ENCODE assay signal across 1 cellular context in the genomic region with DNA sequence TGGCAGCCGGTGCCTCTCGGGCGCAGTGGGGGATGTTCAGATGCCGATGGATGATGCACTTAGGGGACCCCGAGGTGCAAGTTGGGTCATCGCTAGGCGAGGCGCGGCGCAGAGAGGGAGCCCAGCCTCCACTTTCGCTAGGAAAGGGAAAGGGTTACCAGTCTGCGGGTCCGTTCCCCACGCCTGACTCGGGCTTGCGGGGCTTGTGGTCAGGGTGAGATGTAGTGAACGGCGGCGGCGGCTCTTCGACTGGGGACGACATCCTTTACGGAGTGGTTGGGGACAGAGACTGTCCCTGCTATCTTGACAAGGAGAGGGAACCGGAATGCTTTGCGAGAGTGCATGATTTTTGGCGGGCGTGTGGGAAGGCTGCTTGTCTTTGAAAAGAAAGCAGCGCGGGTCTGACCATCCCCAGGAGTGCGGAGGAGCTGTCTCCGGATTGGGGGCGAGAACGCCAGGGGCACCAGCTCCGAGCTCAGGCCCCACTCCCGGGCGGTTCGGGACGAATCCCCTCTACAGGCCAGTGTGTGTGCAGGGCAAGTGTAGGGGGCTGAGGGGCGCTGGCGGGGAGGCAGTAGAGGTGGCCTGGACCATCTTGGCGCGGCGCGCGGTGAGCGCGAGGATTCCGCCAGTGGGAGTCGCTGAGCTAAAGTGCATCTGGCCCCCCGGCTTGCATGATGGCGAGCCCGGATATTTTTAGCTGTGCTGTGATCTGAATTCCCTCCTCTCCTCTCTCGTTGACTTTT.
A peak's percentile ranks its signal among the peaks of the same experiment; 100 is the strongest.
TF ChIP-seq lines count a peak whose summit lies in the region.

No MANE protein-coding gene starts in this region.

TF ChIP-seq in HEK293, 187 proteins besides CTCF, POLR2A, EP300 and RAD21 (continued from another document):
- TF ChIP-seq, protein P1, sequence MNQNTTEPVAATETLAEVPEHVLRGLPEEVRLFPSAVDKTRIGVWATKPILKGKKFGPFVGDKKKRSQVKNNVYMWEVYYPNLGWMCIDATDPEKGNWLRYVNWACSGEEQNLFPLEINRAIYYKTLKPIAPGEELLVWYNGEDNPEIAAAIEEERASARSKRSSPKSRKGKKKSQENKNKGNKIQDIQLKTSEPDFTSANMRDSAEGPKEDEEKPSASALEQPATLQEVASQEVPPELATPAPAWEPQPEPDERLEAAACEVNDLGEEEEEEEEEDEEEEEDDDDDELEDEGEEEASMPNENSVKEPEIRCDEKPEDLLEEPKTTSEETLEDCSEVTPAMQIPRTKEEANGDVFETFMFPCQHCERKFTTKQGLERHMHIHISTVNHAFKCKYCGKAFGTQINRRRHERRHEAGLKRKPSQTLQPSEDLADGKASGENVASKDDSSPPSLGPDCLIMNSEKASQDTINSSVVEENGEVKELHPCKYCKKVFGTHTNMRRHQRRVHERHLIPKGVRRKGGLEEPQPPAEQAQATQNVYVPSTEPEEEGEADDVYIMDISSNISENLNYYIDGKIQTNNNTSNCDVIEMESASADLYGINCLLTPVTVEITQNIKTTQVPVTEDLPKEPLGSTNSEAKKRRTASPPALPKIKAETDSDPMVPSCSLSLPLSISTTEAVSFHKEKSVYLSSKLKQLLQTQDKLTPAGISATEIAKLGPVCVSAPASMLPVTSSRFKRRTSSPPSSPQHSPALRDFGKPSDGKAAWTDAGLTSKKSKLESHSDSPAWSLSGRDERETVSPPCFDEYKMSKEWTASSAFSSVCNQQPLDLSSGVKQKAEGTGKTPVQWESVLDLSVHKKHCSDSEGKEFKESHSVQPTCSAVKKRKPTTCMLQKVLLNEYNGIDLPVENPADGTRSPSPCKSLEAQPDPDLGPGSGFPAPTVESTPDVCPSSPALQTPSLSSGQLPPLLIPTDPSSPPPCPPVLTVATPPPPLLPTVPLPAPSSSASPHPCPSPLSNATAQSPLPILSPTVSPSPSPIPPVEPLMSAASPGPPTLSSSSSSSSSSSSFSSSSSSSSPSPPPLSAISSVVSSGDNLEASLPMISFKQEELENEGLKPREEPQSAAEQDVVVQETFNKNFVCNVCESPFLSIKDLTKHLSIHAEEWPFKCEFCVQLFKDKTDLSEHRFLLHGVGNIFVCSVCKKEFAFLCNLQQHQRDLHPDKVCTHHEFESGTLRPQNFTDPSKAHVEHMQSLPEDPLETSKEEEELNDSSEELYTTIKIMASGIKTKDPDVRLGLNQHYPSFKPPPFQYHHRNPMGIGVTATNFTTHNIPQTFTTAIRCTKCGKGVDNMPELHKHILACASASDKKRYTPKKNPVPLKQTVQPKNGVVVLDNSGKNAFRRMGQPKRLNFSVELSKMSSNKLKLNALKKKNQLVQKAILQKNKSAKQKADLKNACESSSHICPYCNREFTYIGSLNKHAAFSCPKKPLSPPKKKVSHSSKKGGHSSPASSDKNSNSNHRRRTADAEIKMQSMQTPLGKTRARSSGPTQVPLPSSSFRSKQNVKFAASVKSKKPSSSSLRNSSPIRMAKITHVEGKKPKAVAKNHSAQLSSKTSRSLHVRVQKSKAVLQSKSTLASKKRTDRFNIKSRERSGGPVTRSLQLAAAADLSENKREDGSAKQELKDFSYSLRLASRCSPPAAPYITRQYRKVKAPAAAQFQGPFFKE (tag by site-specific recombination; IDR thresholded peaks at IDR 0.05; ENCODE audit: borderline replicate concordance), result no peak
- TF ChIP-seq, protein P2, sequence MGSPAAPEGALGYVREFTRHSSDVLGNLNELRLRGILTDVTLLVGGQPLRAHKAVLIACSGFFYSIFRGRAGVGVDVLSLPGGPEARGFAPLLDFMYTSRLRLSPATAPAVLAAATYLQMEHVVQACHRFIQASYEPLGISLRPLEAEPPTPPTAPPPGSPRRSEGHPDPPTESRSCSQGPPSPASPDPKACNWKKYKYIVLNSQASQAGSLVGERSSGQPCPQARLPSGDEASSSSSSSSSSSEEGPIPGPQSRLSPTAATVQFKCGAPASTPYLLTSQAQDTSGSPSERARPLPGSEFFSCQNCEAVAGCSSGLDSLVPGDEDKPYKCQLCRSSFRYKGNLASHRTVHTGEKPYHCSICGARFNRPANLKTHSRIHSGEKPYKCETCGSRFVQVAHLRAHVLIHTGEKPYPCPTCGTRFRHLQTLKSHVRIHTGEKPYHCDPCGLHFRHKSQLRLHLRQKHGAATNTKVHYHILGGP (tag by site-specific recombination; IDR thresholded peaks at IDR 0.05), result no peak
- TF ChIP-seq ZIC2 (tag by site-specific recombination; IDR thresholded peaks at IDR 0.05) (0 out of 2 replicates have a peak, but pooled peaks have one; percentile 4), ZNF843 (tag by site-specific recombination; IDR thresholded peaks at IDR 0.05) (no peak), PRDM1 (tag by site-specific recombination; IDR thresholded peaks at IDR 0.05) (peak; percentile 96), OSR2 (tag by site-specific recombination; IDR thresholded peaks at IDR 0.05) (no peak), ZNF768 (tag by site-specific recombination; IDR thresholded peaks at IDR 0.05) (no peak), ZXDB (tag by site-specific recombination; IDR thresholded peaks at IDR 0.05) (peak; percentile 4; the same call in 1 of the 2 replicates), GLIS1 (tag by site-specific recombination; IDR thresholded peaks at IDR 0.05) (peak; percentile 87), ZNF626 (tag by site-specific recombination; IDR thresholded peaks at IDR 0.05) (no peak), MZF1 (tag by site-specific recombination; IDR thresholded peaks at IDR 0.05; ENCODE audit: borderline replicate concordance) (0 out of 2 replicates have a peak, but pooled peaks have one; percentile 20), ZNF76 (tag by site-specific recombination; IDR thresholded peaks at IDR 0.05; ENCODE audit: borderline replicate concordance, low read depth) (peak; percentile 88), ZEB2 (tag by site-specific recombination; IDR thresholded peaks at IDR 0.05) (peak; percentile 15), ZNF623 (tag by site-specific recombination; IDR thresholded peaks at IDR 0.05) (no peak), ZNF138 (tag by site-specific recombination; IDR thresholded peaks at IDR 0.05; ENCODE audit: borderline replicate concordance) (no peak), ZNF366 (tag by site-specific recombination; conservative IDR thresholded peaks at IDR 0.05) (peak; percentile 39; the same call in 1 of the 2 replicates), GLIS2 (tag by site-specific recombination; IDR thresholded peaks at IDR 0.05) (peak; percentile 78), ZNF157 (tag by site-specific recombination; IDR thresholded peaks at IDR 0.05) (no peak), ZNF335 (tag by site-specific recombination; conservative IDR thresholded peaks at IDR 0.05) (peak; percentile 84), ZNF391 (tag by site-specific recombination; IDR thresholded peaks at IDR 0.05; ENCODE audit: borderline replicate concordance, low read depth) (no peak), ZNF223 (tag by site-specific recombination; IDR thresholded peaks at IDR 0.05) (peak; percentile 98)
- TF ChIP-seq, protein P3, sequence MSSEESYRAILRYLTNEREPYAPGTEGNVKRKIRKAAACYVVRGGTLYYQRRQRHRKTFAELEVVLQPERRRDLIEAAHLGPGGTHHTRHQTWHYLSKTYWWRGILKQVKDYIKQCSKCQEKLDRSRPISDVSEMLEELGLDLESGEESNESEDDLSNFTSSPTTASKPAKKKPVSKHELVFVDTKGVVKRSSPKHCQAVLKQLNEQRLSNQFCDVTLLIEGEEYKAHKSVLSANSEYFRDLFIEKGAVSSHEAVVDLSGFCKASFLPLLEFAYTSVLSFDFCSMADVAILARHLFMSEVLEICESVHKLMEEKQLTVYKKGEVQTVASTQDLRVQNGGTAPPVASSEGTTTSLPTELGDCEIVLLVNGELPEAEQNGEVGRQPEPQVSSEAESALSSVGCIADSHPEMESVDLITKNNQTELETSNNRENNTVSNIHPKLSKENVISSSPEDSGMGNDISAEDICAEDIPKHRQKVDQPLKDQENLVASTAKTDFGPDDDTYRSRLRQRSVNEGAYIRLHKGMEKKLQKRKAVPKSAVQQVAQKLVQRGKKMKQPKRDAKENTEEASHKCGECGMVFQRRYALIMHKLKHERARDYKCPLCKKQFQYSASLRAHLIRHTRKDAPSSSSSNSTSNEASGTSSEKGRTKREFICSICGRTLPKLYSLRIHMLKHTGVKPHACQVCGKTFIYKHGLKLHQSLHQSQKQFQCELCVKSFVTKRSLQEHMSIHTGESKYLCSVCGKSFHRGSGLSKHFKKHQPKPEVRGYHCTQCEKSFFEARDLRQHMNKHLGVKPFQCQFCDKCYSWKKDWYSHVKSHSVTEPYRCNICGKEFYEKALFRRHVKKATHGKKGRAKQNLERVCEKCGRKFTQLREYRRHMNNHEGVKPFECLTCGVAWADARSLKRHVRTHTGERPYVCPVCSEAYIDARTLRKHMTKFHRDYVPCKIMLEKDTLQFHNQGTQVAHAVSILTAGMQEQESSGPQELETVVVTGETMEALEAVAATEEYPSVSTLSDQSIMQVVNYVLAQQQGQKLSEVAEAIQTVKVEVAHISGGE (tag by site-specific recombination; conservative IDR thresholded peaks at IDR 0.05; ENCODE audit: low read depth), result peak; percentile 36
- TF ChIP-seq, protein P4, sequence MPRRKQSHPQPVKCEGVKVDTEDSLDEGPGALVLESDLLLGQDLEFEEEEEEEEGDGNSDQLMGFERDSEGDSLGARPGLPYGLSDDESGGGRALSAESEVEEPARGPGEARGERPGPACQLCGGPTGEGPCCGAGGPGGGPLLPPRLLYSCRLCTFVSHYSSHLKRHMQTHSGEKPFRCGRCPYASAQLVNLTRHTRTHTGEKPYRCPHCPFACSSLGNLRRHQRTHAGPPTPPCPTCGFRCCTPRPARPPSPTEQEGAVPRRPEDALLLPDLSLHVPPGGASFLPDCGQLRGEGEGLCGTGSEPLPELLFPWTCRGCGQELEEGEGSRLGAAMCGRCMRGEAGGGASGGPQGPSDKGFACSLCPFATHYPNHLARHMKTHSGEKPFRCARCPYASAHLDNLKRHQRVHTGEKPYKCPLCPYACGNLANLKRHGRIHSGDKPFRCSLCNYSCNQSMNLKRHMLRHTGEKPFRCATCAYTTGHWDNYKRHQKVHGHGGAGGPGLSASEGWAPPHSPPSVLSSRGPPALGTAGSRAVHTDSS (tag by site-specific recombination; IDR thresholded peaks at IDR 0.05), result no peak
- TF ChIP-seq, protein P5, sequence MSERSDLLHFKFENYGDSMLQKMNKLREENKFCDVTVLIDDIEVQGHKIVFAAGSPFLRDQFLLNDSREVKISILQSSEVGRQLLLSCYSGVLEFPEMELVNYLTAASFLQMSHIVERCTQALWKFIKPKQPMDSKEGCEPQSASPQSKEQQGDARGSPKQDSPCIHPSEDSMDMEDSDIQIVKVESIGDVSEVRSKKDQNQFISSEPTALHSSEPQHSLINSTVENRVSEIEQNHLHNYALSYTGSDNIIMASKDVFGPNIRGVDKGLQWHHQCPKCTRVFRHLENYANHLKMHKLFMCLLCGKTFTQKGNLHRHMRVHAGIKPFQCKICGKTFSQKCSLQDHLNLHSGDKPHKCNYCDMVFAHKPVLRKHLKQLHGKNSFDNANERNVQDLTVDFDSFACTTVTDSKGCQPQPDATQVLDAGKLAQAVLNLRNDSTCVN (tag by site-specific recombination; optimal IDR thresholded peaks at IDR 0.05), result peak; percentile 26
- TF ChIP-seq, protein P6, sequence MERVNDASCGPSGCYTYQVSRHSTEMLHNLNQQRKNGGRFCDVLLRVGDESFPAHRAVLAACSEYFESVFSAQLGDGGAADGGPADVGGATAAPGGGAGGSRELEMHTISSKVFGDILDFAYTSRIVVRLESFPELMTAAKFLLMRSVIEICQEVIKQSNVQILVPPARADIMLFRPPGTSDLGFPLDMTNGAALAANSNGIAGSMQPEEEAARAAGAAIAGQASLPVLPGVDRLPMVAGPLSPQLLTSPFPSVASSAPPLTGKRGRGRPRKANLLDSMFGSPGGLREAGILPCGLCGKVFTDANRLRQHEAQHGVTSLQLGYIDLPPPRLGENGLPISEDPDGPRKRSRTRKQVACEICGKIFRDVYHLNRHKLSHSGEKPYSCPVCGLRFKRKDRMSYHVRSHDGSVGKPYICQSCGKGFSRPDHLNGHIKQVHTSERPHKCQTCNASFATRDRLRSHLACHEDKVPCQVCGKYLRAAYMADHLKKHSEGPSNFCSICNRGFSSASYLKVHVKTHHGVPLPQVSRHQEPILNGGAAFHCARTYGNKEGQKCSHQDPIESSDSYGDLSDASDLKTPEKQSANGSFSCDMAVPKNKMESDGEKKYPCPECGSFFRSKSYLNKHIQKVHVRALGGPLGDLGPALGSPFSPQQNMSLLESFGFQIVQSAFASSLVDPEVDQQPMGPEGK (tag by site-specific recombination; IDR thresholded peaks at IDR 0.05), result peak; percentile 59
